31 cellular contexts compared by ENCODE assay signal in genomic region chr3:158354713-158355112, GRCh38.
DNase-seq lines count a peak whose midpoint lies in the region; ATAC-seq, FAIRE-seq and TF ChIP-seq lines count a peak whose summit lies in the region.
"Had no signal": no experiment of that assay in that cellular context is flagged by ENCODE, and none has a peak within 500 bp of the region (broad histone marks: within the 10 kb centered on the region; RNA-seq: fewer than 3 reads in every experiment).

No MANE protein-coding gene starts in this region.

- H3K4me3 ChIP-seq in GM12878 (no peak overlapping the region), Caco-2 (ENCODE audit: low read depth, low read length) (no peak overlapping the region)
- H3K4me3 ChIP-seq: GM23338, suprapubic skin, uterus had no signal

- in situ Hi-C loops in GM12878 (cut with MboI), result no loop called here

- no peak overlapping the region for H2AFZ ChIP-seq in GM12878 (ENCODE audit: control insufficient read depth, low read depth, low read length)
- H2AFZ ChIP-seq: GM23338, parathyroid adenoma had no signal

- FAIRE-seq in GM12878 (lab: Jason Lieb, UNC), result no peak
- no peak for FAIRE-seq in frontal cortex (lab: Jason Lieb, UNC)

- no peak overlapping the region for H3K27ac ChIP-seq in GM12878 (ENCODE audit: control insufficient read depth, insufficient read depth)
- H3K27ac ChIP-seq: C4-2B, parathyroid adenoma, suprapubic skin, uterus had no signal

- H3K4me1 ChIP-seq in GM12878 (ENCODE audit: control insufficient read depth, insufficient read depth, low read length), result peaks cover 19% of the 10 kb centered on the region
- no peaks in the 10 kb centered on the region for H3K4me1 ChIP-seq in Caco-2
- H3K4me1 ChIP-seq: parathyroid adenoma, suprapubic skin, uterus had no signal

- H3K4me3 Mint-ChIP-seq in Caco-2 (ENCODE audit: unreplicated experiment), result no peak overlapping the region
- H3K4me3 Mint-ChIP-seq: activated B cell treated with CpG ODN at 0.5 μM for 24 hours; activated CD4-positive, alpha-beta memory T cell treated with anti-CD3 and anti-CD28 coated beads, Interleukin-2, amount 10 ng/mL, durations not matched to agents 7 days and 5 days; GM23338; natural killer cell treated with Interleukin-12 subunit alpha and Interleukin-12 subunit beta and Interleukin-15 and Interleukin-18, amount 100 ng/mL, for 72 hours had no signal

- no peaks in the 10 kb centered on the region for H3K9me3 Mint-ChIP-seq in Caco-2 (ENCODE audit: unreplicated experiment)
- H3K9me3 Mint-ChIP-seq: activated B cell treated with CpG ODN at 0.5 μM for 24 hours; activated CD4-positive, alpha-beta memory T cell treated with anti-CD3 and anti-CD28 coated beads, Interleukin-2, amount 10 ng/mL, durations not matched to agents 7 days and 5 days; natural killer cell treated with Interleukin-12 subunit alpha and Interleukin-12 subunit beta and Interleukin-15 and Interleukin-18, amount 100 ng/mL, for 72 hours had no signal

- RAD21 ChIA-PET in GM12878 (lab: Charles Lee; ENCODE audit: unreplicated experiment), result interaction anchor here (1.1 kb wide), 1 partner anchor 57 kb away, joined by 3 read pairs; no protein-coding TSS in a partner anchor

- no peaks in the 10 kb centered on the region for H3K27me3 ChIP-seq in GM12878 (replicated peaks in 1 of 2; ENCODE audit: control insufficient read depth in 2 of 2, insufficient read depth in 2 of 2, low read length in 1 of 2)
- H3K27me3 ChIP-seq in Caco-2 (replicated peaks; ENCODE audit: control insufficient read depth, insufficient read depth, low read length), result no peaks in the 10 kb centered on the region
- H3K27me3 ChIP-seq: suprapubic skin, uterus had no signal

- TF ChIP-seq POLR2A in GM12878 (IDR thresholded peaks at IDR 0.05; ENCODE audit: low read depth, low read length), result no peak

- no peak for TF ChIP-seq EP300 in GM12878 (IDR thresholded peaks at IDR 0.05; ENCODE audit: borderline replicate concordance in 1 of 2, control insufficient read depth in 1 of 2, low read depth in 2 of 2, low read length in 2 of 2)

- 100% methylated on average over 2 of the region's 2 CpGs for WGBS in GM12878 (ENCODE audit: insufficient coverage, insufficient replicate concordance, low lambda C conversion rate, missing lambda C conversion rate)

- H3K79me2 ChIP-seq in GM12878 (ENCODE audit: control insufficient read depth, insufficient read depth, low read length), result no peaks in the 10 kb centered on the region
- H3K79me2 ChIP-seq: parathyroid adenoma had no signal

- intact Hi-C loops in GM12878 (cut with micrococcal nuclease; ENCODE audit: unreplicated experiment) (no loop called here), Caco-2 (cut with micrococcal nuclease; ENCODE audit: unreplicated experiment) (no loop called here)

- no peak overlapping the region for H3K27ac Mint-ChIP-seq in Caco-2 (ENCODE audit: unreplicated experiment)
- H3K27ac Mint-ChIP-seq: activated B cell treated with CpG ODN at 0.5 μM for 24 hours; activated CD4-positive, alpha-beta memory T cell treated with anti-CD3 and anti-CD28 coated beads, Interleukin-2, amount 10 ng/mL, durations not matched to agents 7 days and 5 days; GM23338; natural killer cell treated with Interleukin-12 subunit alpha and Interleukin-12 subunit beta and Interleukin-15 and Interleukin-18, amount 100 ng/mL, for 72 hours had no signal

- no peaks in the 10 kb centered on the region for H3K27me3 Mint-ChIP-seq in Caco-2 (ENCODE audit: insufficient read depth, unreplicated experiment)
- H3K27me3 Mint-ChIP-seq: activated B cell treated with CpG ODN at 0.5 μM for 24 hours; activated CD4-positive, alpha-beta memory T cell treated with anti-CD3 and anti-CD28 coated beads, Interleukin-2, amount 10 ng/mL, durations not matched to agents 7 days and 5 days; natural killer cell treated with Interleukin-12 subunit alpha and Interleukin-12 subunit beta and Interleukin-15 and Interleukin-18, amount 100 ng/mL, for 72 hours had no signal

- DNase-seq in GM12878 (ENCODE audit: low read depth, low spot score) (no peak), Caco-2 (no peak), frontal cortex (ENCODE audit: low spot score in 2 of 2) (no peak), SIG-M5 (lab: John Stamatoyannopoulos, UW) (no peak), NCI-H1105 treated with DMSO at 0.1 percent for 48 hours (lab: John Stamatoyannopoulos, UW) (no peak)
- DNase-seq: ACHN; activated B cell treated with CpG ODN at 0.5 μM for 24 hours; activated CD4-positive, alpha-beta memory T cell treated with anti-CD3 and anti-CD28 coated beads, Interleukin-2, amount 10 ng/mL, durations not matched to agents 7 days and 5 days; activated T-cell treated with anti-CD3 and anti-CD28 coated beads for 4 hours; amniotic stem cell; cortex of kidney; KBM-7; left ventricle myocardium superior; midbrain; MV-4-11; NCI-H2029; NCI-H226; NCI-H82; stimulated activated CD4-positive, alpha-beta T cell treated with anti-CD3 and anti-CD28 coated beads, Interleukin-15, amount 100 ng/mL, for 24 hours; T-helper 2 cell; uterus had no signal

- no peaks in the 10 kb centered on the region for H3K36me3 Mint-ChIP-seq in Caco-2 (ENCODE audit: insufficient read depth, unreplicated experiment)
- H3K36me3 Mint-ChIP-seq: natural killer cell treated with Interleukin-12 subunit alpha and Interleukin-12 subunit beta and Interleukin-15 and Interleukin-18, amount 100 ng/mL, for 72 hours had no signal

- SMC1A ChIA-PET in GM12878 (lab: Charles Lee; ENCODE audit: uncharacterized antibody, unreplicated experiment), result interaction anchor here (0.6 to 0.8 kb wide), 3 partner anchors 16 to 80 kb away, joined by 3 to 4 read pairs (median 3); no protein-coding TSS in a partner anchor

- ATAC-seq in GM18517 (IDR thresholded peaks at IDR 0.05; ENCODE audit: unreplicated experiment), result peak; percentile 43
- ATAC-seq in GM21529 (IDR thresholded peaks at IDR 0.05; ENCODE audit: unreplicated experiment), result peak; percentile 28
- ATAC-seq in HG03196 (IDR thresholded peaks at IDR 0.05; ENCODE audit: unreplicated experiment), result peak; percentile 42
- ATAC-seq in GM12878, result peak; percentile 32; the same call in 2 of the 3 replicates
- ATAC-seq: GM23338; left ventricle myocardium superior; natural killer cell treated with Interleukin-12 subunit alpha and Interleukin-12 subunit beta and Interleukin-15 and Interleukin-18, amount 100 ng/mL, for 72 hours; Panc1; sciatic nerve had no signal

- H3K4me1 Mint-ChIP-seq in Caco-2 (ENCODE audit: low read depth, unreplicated experiment), result no peaks in the 10 kb centered on the region
- H3K4me1 Mint-ChIP-seq: activated CD4-positive, alpha-beta memory T cell treated with anti-CD3 and anti-CD28 coated beads, Interleukin-2, amount 10 ng/mL, durations not matched to agents 7 days and 5 days; GM23338 had no signal

- POLR2A ChIA-PET in GM12878 (lab: Charles Lee) (interaction anchor here (0.6 kb wide), 1 partner anchor 24 kb away, joined by 5 read pairs; no protein-coding TSS in a partner anchor), Caco-2 (lab: Charles Lee) (no interaction called here)

- no peak overlapping the region for H3K4me2 ChIP-seq in GM12878 (ENCODE audit: control insufficient read depth, insufficient read depth)
- H3K4me2 ChIP-seq: GM23338 had no signal

- H4K20me1 ChIP-seq in GM12878 (ENCODE audit: control insufficient read depth, insufficient read depth), result no peaks in the 10 kb centered on the region

- H3K9me3 ChIP-seq in GM12878 (replicated peaks; ENCODE audit: control insufficient read depth, insufficient read depth, low read length), result peaks cover 4% of the 10 kb centered on the region
- H3K9me3 ChIP-seq in Caco-2, result no peaks in the 10 kb centered on the region
- H3K9me3 ChIP-seq: suprapubic skin, uterus had no signal

- TF ChIP-seq CTCF in GM12878 (IDR thresholded peaks at IDR 0.05 in 2 of 3, conservative IDR thresholded peaks at IDR 0.05 in 1 of 3; ENCODE audit: control insufficient read depth in 2 of 3, extremely low read depth in 1 of 3, insufficient read depth in 1 of 3, low read depth in 3 of 3, low read length in 3 of 3) (no peak), Caco-2 (IDR thresholded peaks at IDR 0.05; ENCODE audit: insufficient read depth in 1 of 2, low read depth in 1 of 2, low read length in 1 of 2, severe bottlenecking in 1 of 2, unreplicated experiment in 1 of 2) (no peak)

- no peak for TF ChIP-seq RAD21 in GM12878 (IDR thresholded peaks at IDR 0.05; ENCODE audit: insufficient read depth, low read depth, low read length)

- no peak overlapping the region for H3K9ac ChIP-seq in GM12878 (ENCODE audit: control insufficient read depth, insufficient read depth, low read length)
- H3K9ac ChIP-seq: parathyroid adenoma had no signal

- BruUV-seq in GM12878 (replicated peaks; lab: Mats Ljungman, UMichigan) (no TSS peak), Caco-2 (replicated peaks; lab: Mats Ljungman, UMichigan) (no TSS peak)

- CTCF ChIA-PET in GM12878 (lab: Yijun Ruan, JAX), result interaction anchor here (0.7 to 1.0 kb wide), 2 partner anchors 14 to 289 kb away, joined by 3 read pairs; partner anchors contain the start of gene GFM1
- CTCF ChIA-PET in Caco-2 (lab: Charles Lee), result no interaction called here

- H3K36me3 ChIP-seq in GM12878 (ENCODE audit: control insufficient read depth in 2 of 2, insufficient read depth in 2 of 2, low read length in 1 of 2) (peaks cover 3 to 4% of the 10 kb centered on the region in 2 experiments; a peak in 3 of 4 replicates), Caco-2 (ENCODE audit: control insufficient read depth, insufficient read depth, low read length) (no peaks in the 10 kb centered on the region)
- H3K36me3 ChIP-seq: uterus had no signal

TF ChIP-seq in GM12878, 131 proteins besides CTCF, POLR2A, EP300 and RAD21 (continues in another document):
- no peak for TF ChIP-seq RFX5 (IDR thresholded peaks at IDR 0.05; ENCODE audit: low read depth, low read length)
- TF ChIP-seq, protein P1, sequence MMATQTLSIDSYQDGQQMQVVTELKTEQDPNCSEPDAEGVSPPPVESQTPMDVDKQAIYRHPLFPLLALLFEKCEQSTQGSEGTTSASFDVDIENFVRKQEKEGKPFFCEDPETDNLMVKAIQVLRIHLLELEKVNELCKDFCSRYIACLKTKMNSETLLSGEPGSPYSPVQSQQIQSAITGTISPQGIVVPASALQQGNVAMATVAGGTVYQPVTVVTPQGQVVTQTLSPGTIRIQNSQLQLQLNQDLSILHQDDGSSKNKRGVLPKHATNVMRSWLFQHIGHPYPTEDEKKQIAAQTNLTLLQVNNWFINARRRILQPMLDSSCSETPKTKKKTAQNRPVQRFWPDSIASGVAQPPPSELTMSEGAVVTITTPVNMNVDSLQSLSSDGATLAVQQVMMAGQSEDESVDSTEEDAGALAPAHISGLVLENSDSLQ (IDR thresholded peaks at IDR 0.05), result no peak
